In the genomic region with DNA sequence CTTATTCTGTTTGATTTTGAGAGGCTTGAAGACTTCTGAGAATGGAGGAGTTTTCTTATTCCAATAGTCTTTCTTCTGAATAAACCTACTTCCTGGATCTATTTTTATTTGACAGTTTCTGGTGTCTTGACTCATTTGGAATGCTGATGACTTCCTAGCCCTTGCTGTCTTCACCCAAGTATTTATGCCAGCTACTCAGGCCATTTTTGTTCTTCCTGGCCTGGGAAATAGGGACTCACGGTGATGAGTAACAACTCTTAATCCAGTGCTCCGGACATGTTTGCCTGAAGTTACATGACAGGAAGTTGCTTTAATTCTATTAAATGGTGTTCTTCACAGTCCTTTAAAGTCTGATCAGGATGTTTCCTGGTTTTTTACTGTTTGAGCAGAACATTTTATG, we compare ENCODE assay signal across 16 cellular contexts.
A peak's percentile ranks its signal among the peaks of the same experiment; 100 is the strongest.
DNase-seq lines count a peak whose midpoint lies in the region; ATAC-seq and TF ChIP-seq lines count a peak whose summit lies in the region.
"Had no signal": no experiment of that assay in that cellular context is flagged by ENCODE, and none has a peak within 500 bp of the region (broad histone marks: within the 10 kb centered on the region; RNA-seq: fewer than 3 reads in every experiment).

No MANE protein-coding gene starts in this region.

- peak; percentile 56 for DNase-seq in AG10803 (ENCODE audit: low read depth)
- DNase-seq in HS-5 (ENCODE audit: low read depth), result peak; percentile 35
- DNase-seq in astrocyte of the spinal cord (ENCODE audit: low read depth, low spot score), result peak; percentile 5
- DNase-seq in skeletal muscle cell (ENCODE audit: low read depth), result peak; percentile 59
- no peak for DNase-seq in HFFc6
- no peak for DNase-seq in SIG-M5 treated with dmso at 0.1 percent for 504 hours (lab: John Stamatoyannopoulos, UW; ENCODE audit: unreplicated experiment)
- DNase-seq in NCI-H510A treated with DMSO at 0.1 percent for 48 hours (lab: John Stamatoyannopoulos, UW), result no peak
- DNase-seq: CD8-positive, alpha-beta T cell; DMS 273 treated with DMSO at 0.1 percent for 48 hours; H7; NCI-H1092; NCI-H1694; NCI-H82; Right ventricle myocardium superior had no signal

- ATAC-seq in GM21619 (IDR thresholded peaks at IDR 0.05; ENCODE audit: unreplicated experiment), result no peak
- ATAC-seq: CD8-positive, alpha-beta T cell; Panc1 had no signal

- H3K4me3 ChIP-seq in AG10803 (ENCODE audit: low read length) (no peak overlapping the region), astrocyte of the spinal cord (ENCODE audit: low read depth, low read length) (no peak overlapping the region), skeletal muscle cell (ENCODE audit: low read depth, low read length) (no peak overlapping the region)

- no peak overlapping the region for H3K27ac Mint-ChIP-seq in HFFc6
- H3K27ac Mint-ChIP-seq: CD8-positive, alpha-beta T cell had no signal

- H3K9me3 Mint-ChIP-seq in HFFc6, result peaks cover 16% of the 10 kb centered on the region

- TF ChIP-seq CTCF in AG10803 (conservative IDR thresholded peaks at IDR 0.05; ENCODE audit: low read length) (no peak), astrocyte of the spinal cord (IDR thresholded peaks at IDR 0.05; ENCODE audit: low read depth, low read length) (no peak), HFFc6 (IDR thresholded peaks at IDR 0.05) (no peak)

- no peaks in the 10 kb centered on the region for H3K4me1 Mint-ChIP-seq in HFFc6 (ENCODE audit: low read depth)

- in situ Hi-C loops in astrocyte of the spinal cord (cut with HindIII; ENCODE audit: low sequenced_read_pairs), result no loop called here

- no peak overlapping the region for H3K4me3 Mint-ChIP-seq in HFFc6
- H3K4me3 Mint-ChIP-seq: CD8-positive, alpha-beta T cell had no signal

- H3K36me3 Mint-ChIP-seq in HFFc6 (ENCODE audit: low read depth), result no peaks in the 10 kb centered on the region
- H3K36me3 Mint-ChIP-seq: CD8-positive, alpha-beta T cell had no signal

- H3K27me3 Mint-ChIP-seq in HFFc6 (ENCODE audit: insufficient read depth), result no peaks in the 10 kb centered on the region

Comparison
In these comparisons a context has a peak if more than half of its experiments do, and no peak if none do; other contexts are left out.
1. DNase-seq: peak in AG10803 (single experiment), HS-5 (single experiment), astrocyte of the spinal cord (single experiment) and skeletal muscle cell (single experiment); none in HFFc6 (single experiment), SIG-M5 treated with dmso at 0.1 percent for 504 hours (single experiment) and NCI-H510A treated with DMSO at 0.1 percent for 48 hours (single experiment).